Comparison of ENCODE assay signal across 1 cellular context in the genomic region with DNA sequence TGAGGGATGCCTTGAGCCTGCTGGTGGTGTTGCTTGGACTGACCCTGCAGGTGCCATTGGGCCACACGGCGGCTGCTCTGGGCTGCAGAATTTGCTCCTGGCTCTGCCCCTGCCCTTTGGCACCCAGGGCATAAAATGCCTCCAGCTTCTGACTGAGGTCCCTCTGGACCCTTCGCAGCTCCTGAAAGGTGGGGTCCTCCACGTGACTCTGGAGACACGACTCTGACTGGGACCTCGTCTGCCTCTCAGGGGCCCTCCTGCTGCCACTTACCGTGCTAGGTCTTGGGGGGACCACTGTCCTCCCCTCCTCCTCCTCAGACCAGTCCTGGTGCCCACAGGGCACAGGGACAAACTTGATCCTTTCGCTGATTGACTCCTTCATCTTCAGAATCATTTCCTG.
TF ChIP-seq lines count a peak whose summit lies in the region.

No MANE protein-coding gene starts in this region.

TF ChIP-seq in H1, 55 proteins besides CTCF, POLR2A, EP300 and RAD21:
- TF ChIP-seq, protein P1, sequence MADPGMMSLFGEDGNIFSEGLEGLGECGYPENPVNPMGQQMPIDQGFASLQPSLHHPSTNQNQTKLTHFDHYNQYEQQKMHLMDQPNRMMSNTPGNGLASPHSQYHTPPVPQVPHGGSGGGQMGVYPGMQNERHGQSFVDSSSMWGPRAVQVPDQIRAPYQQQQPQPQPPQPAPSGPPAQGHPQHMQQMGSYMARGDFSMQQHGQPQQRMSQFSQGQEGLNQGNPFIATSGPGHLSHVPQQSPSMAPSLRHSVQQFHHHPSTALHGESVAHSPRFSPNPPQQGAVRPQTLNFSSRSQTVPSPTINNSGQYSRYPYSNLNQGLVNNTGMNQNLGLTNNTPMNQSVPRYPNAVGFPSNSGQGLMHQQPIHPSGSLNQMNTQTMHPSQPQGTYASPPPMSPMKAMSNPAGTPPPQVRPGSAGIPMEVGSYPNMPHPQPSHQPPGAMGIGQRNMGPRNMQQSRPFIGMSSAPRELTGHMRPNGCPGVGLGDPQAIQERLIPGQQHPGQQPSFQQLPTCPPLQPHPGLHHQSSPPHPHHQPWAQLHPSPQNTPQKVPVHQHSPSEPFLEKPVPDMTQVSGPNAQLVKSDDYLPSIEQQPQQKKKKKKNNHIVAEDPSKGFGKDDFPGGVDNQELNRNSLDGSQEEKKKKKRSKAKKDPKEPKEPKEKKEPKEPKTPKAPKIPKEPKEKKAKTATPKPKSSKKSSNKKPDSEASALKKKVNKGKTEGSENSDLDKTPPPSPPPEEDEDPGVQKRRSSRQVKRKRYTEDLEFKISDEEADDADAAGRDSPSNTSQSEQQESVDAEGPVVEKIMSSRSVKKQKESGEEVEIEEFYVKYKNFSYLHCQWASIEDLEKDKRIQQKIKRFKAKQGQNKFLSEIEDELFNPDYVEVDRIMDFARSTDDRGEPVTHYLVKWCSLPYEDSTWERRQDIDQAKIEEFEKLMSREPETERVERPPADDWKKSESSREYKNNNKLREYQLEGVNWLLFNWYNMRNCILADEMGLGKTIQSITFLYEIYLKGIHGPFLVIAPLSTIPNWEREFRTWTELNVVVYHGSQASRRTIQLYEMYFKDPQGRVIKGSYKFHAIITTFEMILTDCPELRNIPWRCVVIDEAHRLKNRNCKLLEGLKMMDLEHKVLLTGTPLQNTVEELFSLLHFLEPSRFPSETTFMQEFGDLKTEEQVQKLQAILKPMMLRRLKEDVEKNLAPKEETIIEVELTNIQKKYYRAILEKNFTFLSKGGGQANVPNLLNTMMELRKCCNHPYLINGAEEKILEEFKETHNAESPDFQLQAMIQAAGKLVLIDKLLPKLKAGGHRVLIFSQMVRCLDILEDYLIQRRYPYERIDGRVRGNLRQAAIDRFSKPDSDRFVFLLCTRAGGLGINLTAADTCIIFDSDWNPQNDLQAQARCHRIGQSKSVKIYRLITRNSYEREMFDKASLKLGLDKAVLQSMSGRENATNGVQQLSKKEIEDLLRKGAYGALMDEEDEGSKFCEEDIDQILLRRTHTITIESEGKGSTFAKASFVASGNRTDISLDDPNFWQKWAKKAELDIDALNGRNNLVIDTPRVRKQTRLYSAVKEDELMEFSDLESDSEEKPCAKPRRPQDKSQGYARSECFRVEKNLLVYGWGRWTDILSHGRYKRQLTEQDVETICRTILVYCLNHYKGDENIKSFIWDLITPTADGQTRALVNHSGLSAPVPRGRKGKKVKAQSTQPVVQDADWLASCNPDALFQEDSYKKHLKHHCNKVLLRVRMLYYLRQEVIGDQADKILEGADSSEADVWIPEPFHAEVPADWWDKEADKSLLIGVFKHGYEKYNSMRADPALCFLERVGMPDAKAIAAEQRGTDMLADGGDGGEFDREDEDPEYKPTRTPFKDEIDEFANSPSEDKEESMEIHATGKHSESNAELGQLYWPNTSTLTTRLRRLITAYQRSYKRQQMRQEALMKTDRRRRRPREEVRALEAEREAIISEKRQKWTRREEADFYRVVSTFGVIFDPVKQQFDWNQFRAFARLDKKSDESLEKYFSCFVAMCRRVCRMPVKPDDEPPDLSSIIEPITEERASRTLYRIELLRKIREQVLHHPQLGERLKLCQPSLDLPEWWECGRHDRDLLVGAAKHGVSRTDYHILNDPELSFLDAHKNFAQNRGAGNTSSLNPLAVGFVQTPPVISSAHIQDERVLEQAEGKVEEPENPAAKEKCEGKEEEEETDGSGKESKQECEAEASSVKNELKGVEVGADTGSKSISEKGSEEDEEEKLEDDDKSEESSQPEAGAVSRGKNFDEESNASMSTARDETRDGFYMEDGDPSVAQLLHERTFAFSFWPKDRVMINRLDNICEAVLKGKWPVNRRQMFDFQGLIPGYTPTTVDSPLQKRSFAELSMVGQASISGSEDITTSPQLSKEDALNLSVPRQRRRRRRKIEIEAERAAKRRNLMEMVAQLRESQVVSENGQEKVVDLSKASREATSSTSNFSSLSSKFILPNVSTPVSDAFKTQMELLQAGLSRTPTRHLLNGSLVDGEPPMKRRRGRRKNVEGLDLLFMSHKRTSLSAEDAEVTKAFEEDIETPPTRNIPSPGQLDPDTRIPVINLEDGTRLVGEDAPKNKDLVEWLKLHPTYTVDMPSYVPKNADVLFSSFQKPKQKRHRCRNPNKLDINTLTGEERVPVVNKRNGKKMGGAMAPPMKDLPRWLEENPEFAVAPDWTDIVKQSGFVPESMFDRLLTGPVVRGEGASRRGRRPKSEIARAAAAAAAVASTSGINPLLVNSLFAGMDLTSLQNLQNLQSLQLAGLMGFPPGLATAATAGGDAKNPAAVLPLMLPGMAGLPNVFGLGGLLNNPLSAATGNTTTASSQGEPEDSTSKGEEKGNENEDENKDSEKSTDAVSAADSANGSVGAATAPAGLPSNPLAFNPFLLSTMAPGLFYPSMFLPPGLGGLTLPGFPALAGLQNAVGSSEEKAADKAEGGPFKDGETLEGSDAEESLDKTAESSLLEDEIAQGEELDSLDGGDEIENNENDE (IDR thresholded peaks at IDR 0.05; ENCODE audit: insufficient replicate concordance, low read length), result no peak
- TF ChIP-seq RFX5 (IDR thresholded peaks at IDR 0.05; ENCODE audit: borderline replicate concordance, low read depth, low read length) (no peak), CBX8 (IDR thresholded peaks at IDR 0.05; ENCODE audit: borderline replicate concordance, low read depth, low read length) (no peak)
